ENCODE assay signal across 11 cellular contexts in genomic region chr11:117201906-117202305, GRCh38. TPM values are rescaled to one million over a fixed set of nuclear protein-coding genes. Genes with fewer than 3 reads are reported as not detected.
A peak's percentile ranks its signal among the peaks of the same experiment; 100 is the strongest.
DNase-seq lines count a peak whose midpoint lies in the region; ATAC-seq and TF ChIP-seq lines count a peak whose summit lies in the region.
"Had no signal": no experiment of that assay in that cellular context is flagged by ENCODE, and none has a peak within 500 bp of the region (broad histone marks: within the 10 kb centered on the region; RNA-seq: fewer than 3 reads in every experiment).

No MANE protein-coding gene starts in this region.

- H3K27me3 ChIP-seq in SK-N-SH (ENCODE audit: insufficient read depth) (no peaks in the 10 kb centered on the region), ectodermal cell (ENCODE audit: control insufficient read depth, insufficient read depth, low read length, poor library complexity, severe bottlenecking) (no peaks in the 10 kb centered on the region)

- CTCF ChIA-PET in SK-N-SH (lab: Yijun Ruan, JAX): interaction anchor here (0.6 to 1.6 kb wide), 3 partner anchors 10 to 25 kb away, joined by 3 to 4 read pairs (median 3); no protein-coding TSS in a partner anchor

- H3K79me2 ChIP-seq in SK-N-SH (ENCODE audit: insufficient read depth): peaks cover 66% of the 10 kb centered on the region

- POLR2A ChIA-PET in SK-N-SH (lab: Yijun Ruan, JAX): interaction anchor here (1.0 kb wide), 1 partner anchor 30 kb away, joined by 3 read pairs; the partner anchor contains the start of gene PCSK7

- WGBS in SK-N-SH (ENCODE audit: low lambda C conversion rate): 77% methylated on average over 4 of the region's 6 CpGs
- WGBS in ectodermal cell, 2 experiments: 92 to 93% methylated on average over 6 of the region's 6 CpGs

- intact Hi-C loops in head of caudate nucleus (cut with DNase I): no loop called here

- no peaks in the 10 kb centered on the region for H3K9me2 ChIP-seq in SK-N-SH

- H3K36me3 Mint-ChIP-seq in naive B cell (peaks cover 11 to 15% of the 10 kb centered on the region in 2 donors), type B pancreatic cell (peaks cover 11% of the 10 kb centered on the region)

- H3K4me1 ChIP-seq in SK-N-SH (ENCODE audit: control insufficient read depth in 1 of 2, insufficient read depth in 2 of 2, low read depth in 1 of 2, low read length in 1 of 2): peaks cover 9 to 13% of the 10 kb centered on the region in 2 experiments; a peak in 3 of 4 replicates
- H3K4me1 ChIP-seq in ectodermal cell (ENCODE audit: control insufficient read depth, insufficient read depth, low read length): peaks cover 40% of the 10 kb centered on the region

- peak overlapping the region; percentile 77 for H3K4me2 ChIP-seq in SK-N-SH

- TF ChIP-seq RAD21 in SK-N-SH (IDR thresholded peaks at IDR 0.05; ENCODE audit: low read length): no peak

- no peak for ATAC-seq in SK-N-SH treated with all-trans-retinoic acid at 6 μM for 48 hours
- no peak for ATAC-seq in naive B cell (ENCODE audit: low read depth in 2 of 2)
- ATAC-seq in HG02759 (IDR thresholded peaks at IDR 0.05; ENCODE audit: unreplicated experiment): no peak
- no peak for ATAC-seq in GM21390 (IDR thresholded peaks at IDR 0.05; ENCODE audit: unreplicated experiment)

- H3K9me3 ChIP-seq in SK-N-SH (no peaks in the 10 kb centered on the region), ectodermal cell (ENCODE audit: control insufficient read depth, low read length) (no peaks in the 10 kb centered on the region)

- H3K4me3 Mint-ChIP-seq in naive B cell: peak overlapping the region in 1 of 8 donors; percentile 25
- no peak overlapping the region for H3K4me3 Mint-ChIP-seq in type B pancreatic cell
- H3K4me3 Mint-ChIP-seq: activated CD4-positive, alpha-beta T cell treated with anti-CD3 and anti-CD28 coated beads, Interleukin-2, amount 10 ng/mL, durations not matched to agents 24 days and 14 days; activated naive CD4-positive, alpha-beta T cell treated with anti-CD3 and anti-CD28 coated beads for 36 hours had no signal

- H3K4me3 ChIP-seq in SK-N-SH (ENCODE audit: low read depth in 2 of 2, low read length in 1 of 2): no peak overlapping the region; a peak in 1 of 4 replicates
- H3K4me3 ChIP-seq in ectodermal cell (ENCODE audit: insufficient read depth, low read depth, low read length): peak overlapping the region; percentile 56

- no peaks in the 10 kb centered on the region for H3K9me3 Mint-ChIP-seq in naive B cell
- no peaks in the 10 kb centered on the region for H3K9me3 Mint-ChIP-seq in type B pancreatic cell
- H3K9me3 Mint-ChIP-seq: activated CD4-positive, alpha-beta T cell treated with anti-CD3 and anti-CD28 coated beads, Interleukin-2, amount 10 ng/mL, durations not matched to agents 24 days and 14 days; activated naive CD4-positive, alpha-beta T cell treated with anti-CD3 and anti-CD28 coated beads for 36 hours had no signal

- H3K27ac Mint-ChIP-seq in naive B cell (peak overlapping the region in 5 of 6 donors; percentile 56 to 91 (median 75)), type B pancreatic cell (peak overlapping the region; percentile 46)
- H3K27ac Mint-ChIP-seq: activated CD4-positive, alpha-beta T cell treated with anti-CD3 and anti-CD28 coated beads, Interleukin-2, amount 10 ng/mL, durations not matched to agents 24 days and 14 days; activated naive CD4-positive, alpha-beta T cell treated with anti-CD3 and anti-CD28 coated beads for 36 hours had no signal

- H3K36me3 ChIP-seq in SK-N-SH (replicated peaks in 1 of 2; ENCODE audit: control insufficient read depth in 1 of 2, insufficient read depth in 2 of 2, low read length in 1 of 2) (peaks cover 0 to 23% of the 10 kb centered on the region in 2 experiments), ectodermal cell (ENCODE audit: control insufficient read depth, insufficient read depth, low read length) (no peaks in the 10 kb centered on the region)

- peak overlapping the region in 1 of 2 experiments; percentile 16; a peak in 1 of 4 replicates for H3K27ac ChIP-seq in SK-N-SH (ENCODE audit: low read depth in 2 of 2, low read length in 1 of 2)
- no peak overlapping the region for H3K27ac ChIP-seq in ectodermal cell (ENCODE audit: insufficient read depth, low read depth, low read length, poor library complexity, severe bottlenecking)

- no peaks in the 10 kb centered on the region for H3K27me3 Mint-ChIP-seq in naive B cell
- H3K27me3 Mint-ChIP-seq in type B pancreatic cell: no peaks in the 10 kb centered on the region
- H3K27me3 Mint-ChIP-seq: activated CD4-positive, alpha-beta T cell treated with anti-CD3 and anti-CD28 coated beads, Interleukin-2, amount 10 ng/mL, durations not matched to agents 24 days and 14 days had no signal

- no peak for TF ChIP-seq EP300 in SK-N-SH (IDR thresholded peaks at IDR 0.05; ENCODE audit: borderline replicate concordance in 1 of 2, low read depth in 1 of 2, low read length in 1 of 2)

- peaks cover 26% of the 10 kb centered on the region; the same call in 1 of the 2 replicates for H4K20me1 ChIP-seq in SK-N-SH (ENCODE audit: insufficient read depth)

- peaks cover 21 to 34% (median 30%) of the 10 kb centered on the region in 3 donors for H3K4me1 Mint-ChIP-seq in naive B cell
- H3K4me1 Mint-ChIP-seq in type B pancreatic cell (ENCODE audit: unreplicated experiment): peaks cover 25% of the 10 kb centered on the region
- H3K4me1 Mint-ChIP-seq: activated CD4-positive, alpha-beta T cell treated with anti-CD3 and anti-CD28 coated beads, Interleukin-2, amount 10 ng/mL, durations not matched to agents 24 days and 14 days had no signal

- H3F3A ChIP-seq in SK-N-SH (replicated peaks; ENCODE audit: insufficient read depth): peaks cover 23% of the 10 kb centered on the region

- H2AFZ ChIP-seq in SK-N-SH (ENCODE audit: low read depth): no peak overlapping the region

- no peak for DNase-seq in SK-N-SH
- DNase-seq in naive B cell: no peak
- DNase-seq in type B pancreatic cell (ENCODE audit: extremely low spot score, unreplicated experiment): no peak
- no peak for DNase-seq in head of caudate nucleus
- DNase-seq: activated CD4-positive, alpha-beta T cell treated with anti-CD3 and anti-CD28 coated beads, Interleukin-2, amount 10 ng/mL, durations not matched to agents 24 days and 14 days; activated naive CD4-positive, alpha-beta T cell treated with anti-CD3 and anti-CD28 coated beads for 36 hours; NCI-H524 had no signal

- TF ChIP-seq CTCF in SK-N-SH (IDR thresholded peaks at IDR 0.05) (no peak), type B pancreatic cell (conservative IDR thresholded peaks at IDR 0.05) (no peak)

- peak overlapping the region; percentile 20; the same call in 1 of the 2 replicates for H3K9ac ChIP-seq in SK-N-SH

TF ChIP-seq in SK-N-SH, 30 proteins besides CTCF, POLR2A, EP300 and RAD21 (continues in another document):
- TF ChIP-seq TEAD4 (IDR thresholded peaks at IDR 0.05; ENCODE audit: borderline replicate concordance, insufficient read depth) (no peak), EZH2phosphoT487 (IDR thresholded peaks at IDR 0.05; ENCODE audit: borderline replicate concordance, low read depth) (no peak)

RNA-seq across cellular contexts. Expression of gene TAGLN, which starts 2.7 kb away (rescaled TPM):
- polyA plus RNA-seq in SK-N-SH (2012; rRNA removed): 519 and 811 TPM in 2 replicates
- 447 and 526 TPM in 2 replicates for polyA plus RNA-seq in SK-N-SH (2012; cell fraction: cytosol; rRNA removed)
- polyA plus RNA-seq in SK-N-SH (2012; cell fraction: nucleus; rRNA removed): 571 and 676 TPM in 2 replicates
- 440 TPM for polyA plus RNA-seq in ectodermal cell (2013, experiment 1 of 4)
- 353 TPM for polyA plus RNA-seq in ectodermal cell (2013, experiment 2 of 4)
- polyA plus RNA-seq in ectodermal cell (2013, experiment 3 of 4): 231 TPM
- 253 TPM for polyA plus RNA-seq in ectodermal cell (2013, experiment 4 of 4)
- polyA plus RNA-seq in naive B cell (ENCODE audit: low read depth in 6 of 6): 10 to 100 TPM in 2 of 6 donors, 1 to 10 TPM in 3, not detected in 1; 5.2 to 11.5 (median 6.8) TPM
- total RNA-seq in type B pancreatic cell (ENCODE audit: low replicate concordance): 97.9 and 106 TPM in 2 replicates

RNA-seq across cellular contexts. Expression of gene SIDT2, which starts 23.4 kb away (rescaled TPM):
- 17.3 and 17.5 TPM in 2 replicates for polyA plus RNA-seq in SK-N-SH (2012; rRNA removed)
- polyA plus RNA-seq in SK-N-SH (2012; cell fraction: cytosol; rRNA removed): 8.0 and 12.6 TPM in 2 replicates
- polyA plus RNA-seq in SK-N-SH (2012; cell fraction: nucleus; rRNA removed): 39.5 and 52.3 TPM in 2 replicates
- polyA plus RNA-seq in ectodermal cell (2013, experiment 1 of 4): 31.1 TPM
- polyA plus RNA-seq in ectodermal cell (2013, experiment 2 of 4): 34.7 TPM
- 22.3 TPM for polyA plus RNA-seq in ectodermal cell (2013, experiment 3 of 4)
- polyA plus RNA-seq in ectodermal cell (2013, experiment 4 of 4): 25.6 TPM
- 100 to 1,000 TPM in 1 of 6 donors, 10 to 100 TPM in 5; 19.2 to 126 (median 80.7) TPM for polyA plus RNA-seq in naive B cell (ENCODE audit: low read depth in 6 of 6)
- 53.1 and 62.0 TPM in 2 replicates for total RNA-seq in type B pancreatic cell (ENCODE audit: low replicate concordance)

RNA-seq across cellular contexts. Expression of gene PCSK7, which starts 30.0 kb away (rescaled TPM):
- polyA plus RNA-seq in SK-N-SH (2012; rRNA removed) (49.7 and 52.1 TPM in 2 replicates), naive B cell (ENCODE audit: low read depth in 6 of 6) (10 to 100 TPM; 27.8 to 61.9 (median 32.2) TPM)
- 22.8 and 36.1 TPM in 2 replicates for polyA plus RNA-seq in SK-N-SH (2012; cell fraction: cytosol; rRNA removed)
- polyA plus RNA-seq in SK-N-SH (2012; cell fraction: nucleus; rRNA removed): 133 and 171 TPM in 2 replicates
- polyA plus RNA-seq in ectodermal cell (2013, experiment 1 of 4): 45.9 TPM
- polyA plus RNA-seq in ectodermal cell (2013, experiment 2 of 4): 52.7 TPM
- 28.3 TPM for polyA plus RNA-seq in ectodermal cell (2013, experiment 3 of 4)
- polyA plus RNA-seq in ectodermal cell (2013, experiment 4 of 4): 31.6 TPM
- total RNA-seq in type B pancreatic cell (ENCODE audit: low replicate concordance): 54.6 and 61.1 TPM in 2 replicates

RNA-seq across cellular contexts. Expression of gene RNF214, which starts 30.6 kb away (rescaled TPM):
- 11.9 and 15.4 TPM in 2 replicates for polyA plus RNA-seq in SK-N-SH (2012; rRNA removed)
- 10.4 and 11.4 TPM in 2 replicates for polyA plus RNA-seq in SK-N-SH (2012; cell fraction: cytosol; rRNA removed)
- polyA plus RNA-seq in SK-N-SH (2012; cell fraction: nucleus; rRNA removed): 25.9 and 36.4 TPM in 2 replicates
- polyA plus RNA-seq in ectodermal cell (2013, experiment 1 of 4): 37.4 TPM
- 41.0 TPM for polyA plus RNA-seq in ectodermal cell (2013, experiment 2 of 4)
- polyA plus RNA-seq in ectodermal cell (2013, experiment 3 of 4): 30.4 TPM
- 35.7 TPM for polyA plus RNA-seq in ectodermal cell (2013, experiment 4 of 4)
- 10 to 100 TPM in 4 of 6 donors, 1 to 10 TPM in 2; 1.4 to 15.5 (median 13.4) TPM for polyA plus RNA-seq in naive B cell (ENCODE audit: low read depth in 6 of 6)
- total RNA-seq in type B pancreatic cell (ENCODE audit: low replicate concordance): 29.0 and 34.7 TPM in 2 replicates

RNA-seq across cellular contexts. Expression of gene PAFAH1B2, which starts 57.8 kb away (rescaled TPM):
- polyA plus RNA-seq in SK-N-SH (2012; rRNA removed) (19.6 and 27.3 TPM in 2 replicates), naive B cell (ENCODE audit: low read depth in 6 of 6) (10 to 100 TPM; 18.0 to 23.3 (median 20.9) TPM)
- 25.9 and 27.4 TPM in 2 replicates for polyA plus RNA-seq in SK-N-SH (2012; cell fraction: cytosol; rRNA removed)
- 25.4 and 27.2 TPM in 2 replicates for polyA plus RNA-seq in SK-N-SH (2012; cell fraction: nucleus; rRNA removed)
- polyA plus RNA-seq in ectodermal cell (2013, experiment 1 of 4): 96.9 TPM
- 107 TPM for polyA plus RNA-seq in ectodermal cell (2013, experiment 2 of 4)
- polyA plus RNA-seq in ectodermal cell (2013, experiment 3 of 4): 69.2 TPM
- polyA plus RNA-seq in ectodermal cell (2013, experiment 4 of 4): 70.9 TPM
- total RNA-seq in type B pancreatic cell (ENCODE audit: low replicate concordance): 94.5 and 101 TPM in 2 replicates

Comparison
In these comparisons a context has a peak if more than half of its experiments do, and no peak if none do; other contexts are left out.
1. RNA of gene TAGLN, which starts 2.7 kb away (polyA plus RNA-seq): 447 to 811 TPM in SK-N-SH; 5.2 to 11.5 TPM in naive B cell; every median in the first group is over 10 times any median in the second.